In the genomic region with DNA sequence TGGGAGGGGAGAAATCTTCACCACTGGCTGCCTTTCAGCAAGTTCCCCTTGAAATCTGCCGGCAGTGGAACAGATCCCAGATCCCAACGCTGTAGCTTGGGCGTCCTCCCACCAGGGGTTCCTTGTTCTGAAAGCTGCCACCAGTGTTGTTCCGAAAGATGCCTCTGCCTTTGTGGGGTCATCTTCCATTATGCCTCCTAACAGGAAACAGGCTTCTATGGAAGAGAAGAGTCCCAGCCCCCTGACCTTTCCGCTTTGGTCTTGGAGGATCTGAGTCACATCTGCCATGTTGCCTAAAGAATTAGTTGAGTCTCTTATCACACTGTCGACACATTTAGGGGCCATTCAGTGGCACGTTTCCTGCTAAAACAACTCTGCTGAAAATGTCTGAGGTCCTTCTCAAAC, we compare ENCODE assay signal across 17 cellular contexts. TPM values are rescaled to one million over a fixed set of nuclear protein-coding genes. Genes with fewer than 3 reads are reported as not detected.
"Had no signal": no experiment of that assay in that cellular context is flagged by ENCODE, and none has a peak within 500 bp of the region (broad histone marks: within the 10 kb centered on the region; RNA-seq: fewer than 3 reads in every experiment).

No MANE protein-coding gene starts in this region.

- H3K36me3 Mint-ChIP-seq: activated CD8-positive, alpha-beta memory T cell treated with anti-CD3 and anti-CD28 coated beads, Interleukin-2, amount 10 ng/mL, durations not matched to agents 7 days and 5 days; activated naive CD4-positive, alpha-beta T cell treated with anti-CD3 and anti-CD28 coated beads, Interleukin-2, amount 10 ng/mL, durations not matched to agents 7 days and 5 days; stimulated activated memory B cell treated with anti-CD40 and anti-IgM and Interleukin-4, amounts not matched to agents 10 μg/mL and 1 μg/mL and 100 μg/mL, for 72 hours; T-cell had no signal

- H3K9me3 ChIP-seq: adrenal gland, esophagus squamous epithelium, suprapubic skin had no signal

- H3K27me3 ChIP-seq: adrenal gland, esophagus squamous epithelium, suprapubic skin had no signal

- H3K27ac ChIP-seq: adrenal gland, SK-N-MC, suprapubic skin had no signal

- H3K4me1 ChIP-seq: adrenal gland had no signal

- H3K4me3 ChIP-seq: adrenal gland, esophagus squamous epithelium, SK-N-MC, suprapubic skin had no signal

- ATAC-seq: activated CD8-positive, alpha-beta memory T cell treated with anti-CD3 and anti-CD28 coated beads, Interleukin-2, amount 10 ng/mL, durations not matched to agents 7 days and 5 days; stimulated activated memory B cell treated with anti-CD40 and anti-IgM and Interleukin-4, amounts not matched to agents 10 μg/mL and 1 μg/mL and 100 μg/mL, for 72 hours; T-cell had no signal

- H3K4me3 Mint-ChIP-seq: activated B cell treated with CpG ODN at 0.5 μM for 24 hours; activated CD8-positive, alpha-beta memory T cell treated with anti-CD3 and anti-CD28 coated beads, Interleukin-2, amount 10 ng/mL, durations not matched to agents 7 days and 5 days; activated naive CD4-positive, alpha-beta T cell treated with anti-CD3 and anti-CD28 coated beads, Interleukin-2, amount 10 ng/mL, durations not matched to agents 7 days and 5 days; stimulated activated memory B cell treated with anti-CD40 and anti-IgM and Interleukin-4, amounts not matched to agents 10 μg/mL and 1 μg/mL and 100 μg/mL, for 72 hours; T-cell had no signal

- DNase-seq: activated B cell treated with CpG ODN at 0.5 μM for 24 hours; activated CD4-positive, alpha-beta T cell treated with anti-CD3 and anti-CD28 coated beads, Interleukin-2, amount 50 U/mL, for 1 hour; activated CD8-positive, alpha-beta memory T cell treated with anti-CD3 and anti-CD28 coated beads, Interleukin-2, amount 10 ng/mL, durations not matched to agents 7 days and 5 days; activated naive CD4-positive, alpha-beta T cell treated with anti-CD3 and anti-CD28 coated beads, Interleukin-2, amount 10 ng/mL, durations not matched to agents 7 days and 5 days; activated T-cell treated with anti-CD3 and anti-CD28 coated beads, Interleukin-2, amount 50 U/mL, for 1 hour; adrenal gland; esophagus squamous epithelium; glutamatergic neuron; kidney glomerular epithelial cell; midbrain; retina; T-cell; trophoblast cell had no signal

- H3K27ac Mint-ChIP-seq: activated B cell treated with CpG ODN at 0.5 μM for 24 hours; activated CD8-positive, alpha-beta memory T cell treated with anti-CD3 and anti-CD28 coated beads, Interleukin-2, amount 10 ng/mL, durations not matched to agents 7 days and 5 days; activated naive CD4-positive, alpha-beta T cell treated with anti-CD3 and anti-CD28 coated beads, Interleukin-2, amount 10 ng/mL, durations not matched to agents 7 days and 5 days; stimulated activated memory B cell treated with anti-CD40 and anti-IgM and Interleukin-4, amounts not matched to agents 10 μg/mL and 1 μg/mL and 100 μg/mL, for 72 hours; T-cell had no signal

- H3K9me3 Mint-ChIP-seq: activated B cell treated with CpG ODN at 0.5 μM for 24 hours; activated naive CD4-positive, alpha-beta T cell treated with anti-CD3 and anti-CD28 coated beads, Interleukin-2, amount 10 ng/mL, durations not matched to agents 7 days and 5 days; stimulated activated memory B cell treated with anti-CD40 and anti-IgM and Interleukin-4, amounts not matched to agents 10 μg/mL and 1 μg/mL and 100 μg/mL, for 72 hours; T-cell had no signal

RNA-seq across cellular contexts. Expression of a gene that starts 57.5 kb away (rescaled TPM):
- total RNA-seq: myocyte had no signal
